25 cellular contexts compared by ENCODE assay signal in the genomic region with DNA sequence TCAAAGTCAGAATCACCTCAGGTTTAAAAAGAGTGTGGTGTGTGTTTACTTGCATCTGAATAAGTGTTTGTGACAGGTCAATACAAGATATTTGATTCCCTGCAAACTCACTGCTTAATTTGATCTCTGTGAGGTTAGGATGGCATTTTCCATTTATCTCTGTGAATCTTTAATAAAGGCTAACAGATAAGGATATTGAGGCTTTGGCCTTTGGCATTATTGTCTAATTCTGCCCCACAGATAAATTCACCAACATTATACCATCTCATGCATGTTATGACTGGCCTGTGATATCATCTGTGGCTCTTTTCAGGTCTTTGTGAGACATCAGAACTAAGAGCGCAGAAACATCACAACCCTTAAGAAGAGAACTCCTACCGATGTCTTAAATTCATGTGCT. TPM values are rescaled to one million over a fixed set of nuclear protein-coding genes. Genes with fewer than 3 reads are reported as not detected.
DNase-seq lines count a peak whose midpoint lies in the region; ATAC-seq, FAIRE-seq and TF ChIP-seq lines count a peak whose summit lies in the region.
"Had no signal": no experiment of that assay in that cellular context is flagged by ENCODE, and none has a peak within 500 bp of the region (broad histone marks: within the 10 kb centered on the region; RNA-seq: fewer than 3 reads in every experiment).

No MANE protein-coding gene starts in this region.

- FAIRE-seq in endothelial cell of umbilical vein (lab: Jason Lieb, UNC): no peak

- H3K27me3 ChIP-seq in endothelial cell of umbilical vein (ENCODE audit: control insufficient read depth in 2 of 2, insufficient read depth in 2 of 2, low read length in 2 of 2) (no peaks in the 10 kb centered on the region), skeletal muscle tissue (ENCODE audit: control insufficient read depth in 3 of 3, insufficient read depth in 3 of 3, low read length in 3 of 3) (no peaks in the 10 kb centered on the region)
- H3K27me3 ChIP-seq: colonic mucosa, heart left ventricle had no signal

- H3K9me1 ChIP-seq in endothelial cell of umbilical vein (replicated peaks; ENCODE audit: control insufficient read depth, extremely low read depth, insufficient read depth, low read length): no peaks in the 10 kb centered on the region

- H4K20me1 ChIP-seq in endothelial cell of umbilical vein (replicated peaks; ENCODE audit: control insufficient read depth, extremely low read depth, insufficient read depth, low read length): no peaks in the 10 kb centered on the region

- no peaks in the 10 kb centered on the region for H3K9me3 Mint-ChIP-seq in HFFc6
- H3K9me3 Mint-ChIP-seq: H9, nephron progenitor cell, type B pancreatic cell had no signal

- no peak for DNase-seq in HFFc6
- DNase-seq in T-helper 17 cell: no peak
- no peak for DNase-seq in endothelial cell of umbilical vein (ENCODE audit: low read depth, low spot score)
- DNase-seq in activated effector memory CD4-positive, alpha-beta T cell treated with Interleukin-2 at 50 U/mL for 16 hours: no peak
- no peak for DNase-seq in NCI-H128 (lab: John Stamatoyannopoulos, UW; ENCODE audit: unreplicated experiment)
- DNase-seq: activated T-cell treated with anti-CD3 and anti-CD28 coated beads for 4 hours; colonic mucosa; effector CD8-positive, alpha-beta T cell; H9; heart left ventricle; KG1; MM.1S; NCI-H2029 treated with DMSO at 0.1 percent for 48 hours; NCI-H2227 treated with DMSO at 0.1 percent for 48 hours; NCI-H526 treated with DMSO at 0.1 percent for 48 hours; nephron progenitor cell; right cardiac atrium; stimulated activated CD4-positive, alpha-beta T cell treated with anti-CD3 and anti-CD28 coated beads, Interleukin-12 subunit alpha, Interleukin-12 subunit beta, amount 100 ng/mL, for 4 hours; stimulated activated CD4-positive, alpha-beta T cell treated with anti-CD3 and anti-CD28 coated beads, Interleukin-4, amount 100 ng/mL, for 1 hour; substantia nigra had no signal

- H3K36me3 ChIP-seq in endothelial cell of umbilical vein (ENCODE audit: control insufficient read depth in 2 of 2, extremely low read depth in 1 of 2, insufficient read depth in 2 of 2, low read length in 2 of 2) (no peaks in the 10 kb centered on the region), skeletal muscle tissue (ENCODE audit: control insufficient read depth in 3 of 3, insufficient read depth in 3 of 3, low read length in 3 of 3) (no peaks in the 10 kb centered on the region)
- H3K36me3 ChIP-seq: colonic mucosa, heart left ventricle had no signal

- no peaks in the 10 kb centered on the region for H3K9me3 ChIP-seq in T-helper 17 cell (ENCODE audit: control insufficient read depth, low read length, poor library complexity, severe bottlenecking)
- no peaks in the 10 kb centered on the region for H3K9me3 ChIP-seq in endothelial cell of umbilical vein (replicated peaks; ENCODE audit: control insufficient read depth, insufficient read depth, low read length)
- H3K9me3 ChIP-seq in skeletal muscle tissue (ENCODE audit: control insufficient read depth in 3 of 3, low read length in 3 of 3): no peaks in the 10 kb centered on the region
- H3K9me3 ChIP-seq: colonic mucosa, heart left ventricle had no signal

- ATAC-seq in T-helper 17 cell (peak; percentile 12), HG02642 (IDR thresholded peaks at IDR 0.05; ENCODE audit: poor library complexity, unreplicated experiment) (no peak)
- ATAC-seq: activated CD4-positive, alpha-beta T cell treated with anti-CD3 and anti-CD28 coated beads for 36 hours; heart left ventricle; right cardiac atrium had no signal

- H3K4me1 ChIP-seq in endothelial cell of umbilical vein (ENCODE audit: control insufficient read depth, extremely low read depth, insufficient read depth, low read length): peaks cover 34% of the 10 kb centered on the region
- H3K4me1 ChIP-seq in skeletal muscle tissue (ENCODE audit: control insufficient read depth in 3 of 3, insufficient read depth in 3 of 3, low read length in 3 of 3): peaks cover 32 to 39% (median 38%) of the 10 kb centered on the region in 3 donors
- H3K4me1 ChIP-seq: colonic mucosa had no signal

- TF ChIP-seq CTCF in HFFc6 (IDR thresholded peaks at IDR 0.05) (no peak), endothelial cell of umbilical vein (IDR thresholded peaks at IDR 0.05; ENCODE audit: extremely low read depth in 1 of 2, insufficient read depth in 1 of 2, low read depth in 1 of 2, low read length in 2 of 2) (no peak)

- dilution Hi-C loops in endothelial cell of umbilical vein (cut with MboI; ENCODE audit: extremely low pct_ligation_motif_present, low sequenced_read_pairs): no loop called here

- intact Hi-C loops in endothelial cell of umbilical vein (cut with micrococcal nuclease): no loop called here

- TF ChIP-seq POLR2A in endothelial cell of umbilical vein (IDR thresholded peaks at IDR 0.05; ENCODE audit: low read depth, low read length): no peak

- H2AFZ ChIP-seq in endothelial cell of umbilical vein (ENCODE audit: low read depth, low read length): no peak overlapping the region

- peak overlapping the region; percentile 56 for H3K4me2 ChIP-seq in endothelial cell of umbilical vein (ENCODE audit: insufficient read depth, low read length)

- no TSS peak for BruUV-seq in endothelial cell of umbilical vein (replicated peaks; lab: Mats Ljungman, UMichigan)

- CTCF ChIA-PET in endothelial cell of umbilical vein (lab: Charles Lee): interaction anchor here (1.2 kb wide), 1 partner anchor 49 kb away, joined by 3 read pairs; no protein-coding TSS in a partner anchor

- H3K9ac ChIP-seq in endothelial cell of umbilical vein (replicated peaks; ENCODE audit: extremely low read depth, insufficient read depth, low read length): no peak overlapping the region
- no peak overlapping the region for H3K9ac ChIP-seq in skeletal muscle tissue (ENCODE audit: low read depth in 1 of 3, low read length in 3 of 3)

- H3K36me3 Mint-ChIP-seq in HFFc6 (ENCODE audit: low read depth): no peaks in the 10 kb centered on the region
- H3K36me3 Mint-ChIP-seq in T-helper 17 cell (ENCODE audit: low read depth): peaks cover 2% of the 10 kb centered on the region
- H3K36me3 Mint-ChIP-seq: type B pancreatic cell had no signal

- H3K27ac Mint-ChIP-seq in HFFc6 (peak overlapping the region; percentile 55), T-helper 17 cell (peak overlapping the region; percentile 85)
- H3K27ac Mint-ChIP-seq: activated CD4-positive, alpha-beta T cell treated with anti-CD3 and anti-CD28 coated beads for 36 hours; H9; nephron progenitor cell; type B pancreatic cell had no signal

- peaks cover 42% of the 10 kb centered on the region for H3K4me1 Mint-ChIP-seq in HFFc6 (ENCODE audit: low read depth)
- H3K4me1 Mint-ChIP-seq in T-helper 17 cell: peaks cover 22% of the 10 kb centered on the region
- H3K4me1 Mint-ChIP-seq: nephron progenitor cell had no signal

- H3K27me3 Mint-ChIP-seq in HFFc6 (ENCODE audit: insufficient read depth) (peaks cover 2% of the 10 kb centered on the region), T-helper 17 cell (peaks cover 1% of the 10 kb centered on the region)
- H3K27me3 Mint-ChIP-seq: activated CD4-positive, alpha-beta T cell treated with anti-CD3 and anti-CD28 coated beads for 36 hours; type B pancreatic cell had no signal

- H3K79me2 ChIP-seq in endothelial cell of umbilical vein (ENCODE audit: control insufficient read depth, insufficient read depth, low read length): no peaks in the 10 kb centered on the region

- H3K4me3 Mint-ChIP-seq in HFFc6: no peak overlapping the region
- no peak overlapping the region for H3K4me3 Mint-ChIP-seq in T-helper 17 cell
- H3K4me3 Mint-ChIP-seq: activated CD4-positive, alpha-beta T cell treated with anti-CD3 and anti-CD28 coated beads for 36 hours; H9; nephron progenitor cell; type B pancreatic cell had no signal

- H3K27ac ChIP-seq in endothelial cell of umbilical vein (ENCODE audit: insufficient read depth, low read depth, low read length): no peak overlapping the region
- H3K27ac ChIP-seq in skeletal muscle tissue (ENCODE audit: low read depth, low read length): peak overlapping the region; percentile 62
- H3K27ac ChIP-seq: colonic mucosa, heart left ventricle, SK-N-MC had no signal

- H3K4me3 ChIP-seq in endothelial cell of umbilical vein (replicated peaks in 1 of 3; ENCODE audit: insufficient read depth in 1 of 3, low read depth in 1 of 3, low read length in 3 of 3) (no peak overlapping the region), skeletal muscle tissue (ENCODE audit: low read length in 3 of 3) (no peak overlapping the region)
- H3K4me3 ChIP-seq: colonic mucosa, heart left ventricle, SK-N-MC had no signal

- POLR2A ChIA-PET in endothelial cell of umbilical vein (lab: Charles Lee): interaction anchor here (0.6 kb wide), 1 partner anchor 204 kb away, joined by 5 read pairs; no protein-coding TSS in a partner anchor

TF ChIP-seq in endothelial cell of umbilical vein, 7 proteins besides CTCF, POLR2A, EP300 and RAD21:
- TF ChIP-seq MAX (IDR thresholded peaks at IDR 0.05; ENCODE audit: insufficient read depth, insufficient read length) (no peak), EZH2 (IDR thresholded peaks at IDR 0.05; ENCODE audit: borderline replicate concordance, low read depth, low read length, severe bottlenecking) (no peak), POLR2AphosphoS5 (IDR thresholded peaks at IDR 0.05; ENCODE audit: insufficient read depth, low read depth, low read length) (no peak), MYC (IDR thresholded peaks at IDR 0.05; ENCODE audit: low read depth, low read length) (no peak), GATA2 (IDR thresholded peaks at IDR 0.05; ENCODE audit: insufficient read depth, insufficient read length, low read depth, low read length) (no peak), JUN (IDR thresholded peaks at IDR 0.05; ENCODE audit: borderline replicate concordance, insufficient read depth, insufficient read length, low read depth) (no peak), FOS (IDR thresholded peaks at IDR 0.05; ENCODE audit: borderline replicate concordance, insufficient read depth, low read length) (no peak)

RNA-seq across cellular contexts. Expression of gene CHGB, which starts 45.7 kb away (rescaled TPM):
- under 1 TPM in 1 of 6 experiments, not detected in 5; 0.08 TPM for total RNA-seq in HFFc6 (2021; fragmentation: NEBNext Ultra II Directional; extraction: Animal tissue kit (Norgen Biotek cat#: 25700))
- total RNA-seq in T-helper 17 cell (under 1 TPM; 0.13 to 0.15 TPM), endothelial cell of umbilical vein (not detected in 2 replicates), skeletal muscle tissue (not detected)
- polyA plus RNA-seq in endothelial cell of umbilical vein: 0.05 and 0.06 TPM in 2 replicates
- 0.05 and 0.06 TPM in 2 replicates for polyA plus RNA-seq in endothelial cell of umbilical vein (2011; cell fraction: cytosol; rRNA removed)
- polyA plus RNA-seq in endothelial cell of umbilical vein (2011; cell fraction: nucleus; rRNA removed): 0.05 and 0.06 TPM in 2 replicates
- polyA plus RNA-seq in endothelial cell of umbilical vein (2012): 0.12 and 0.25 TPM in 2 replicates
- not detected in 2 replicates for polyA minus RNA-seq in endothelial cell of umbilical vein
- polyA minus RNA-seq in endothelial cell of umbilical vein (2011; cell fraction: cytosol; rRNA and poly(A)+ RNA removed): not detected
- polyA minus RNA-seq in endothelial cell of umbilical vein (2011; cell fraction: nucleus; rRNA and poly(A)+ RNA removed): not detected in 2 replicates
